In genomic region chr10:55631071-55631654, GRCh38 we compare ENCODE assay signal across 10 cellular contexts.
A peak's percentile ranks its signal among the peaks of the same experiment; 100 is the strongest.
DNase-seq lines count a peak whose midpoint lies in the region; ATAC-seq and TF ChIP-seq lines count a peak whose summit lies in the region.
"Had no signal": no experiment of that assay in that cellular context is flagged by ENCODE, and none has a peak within 500 bp of the region (broad histone marks: within the 10 kb centered on the region; RNA-seq: fewer than 3 reads in every experiment).

No MANE protein-coding gene starts in this region.

- peak overlapping the region in 2 of 4 donors; percentile 39 to 42 for H3K4me3 ChIP-seq in adrenal gland
- H3K4me3 ChIP-seq: BLaER1 treated with 17β-estradiol and CSF1 and Interleukin-3, amounts not matched to agents 10 nM and 100 nM had no signal

- no peaks in the 10 kb centered on the region for H3K4me1 ChIP-seq in adrenal gland (replicated peaks in 1 of 2)
- H3K4me1 ChIP-seq: BLaER1 treated with 17β-estradiol and CSF1 and Interleukin-3, amounts not matched to agents 10 nM and 100 nM had no signal

- intact Hi-C loops in adrenal gland (cut with DNase I): no loop called here

- H3K36me3 ChIP-seq in adrenal gland (replicated peaks in 1 of 2): no peaks in the 10 kb centered on the region
- H3K36me3 ChIP-seq: BLaER1 treated with 17β-estradiol and CSF1 and Interleukin-3, amounts not matched to agents 10 nM and 100 nM had no signal

- peak; percentile 96 for ATAC-seq in HG02642 (IDR thresholded peaks at IDR 0.05; ENCODE audit: poor library complexity, unreplicated experiment)

- H3K9me3 ChIP-seq in adrenal gland (replicated peaks in 1 of 3): no peaks in the 10 kb centered on the region

- peak overlapping the region; percentile 46 to 90 (median 84) for H3K27ac ChIP-seq in adrenal gland
- H3K27ac ChIP-seq: BLaER1 treated with 17β-estradiol and CSF1 and Interleukin-3, amounts not matched to agents 10 nM and 100 nM had no signal

- peak; percentile 62 to 93 (median 78) for TF ChIP-seq CTCF in adrenal gland (IDR thresholded peaks at IDR 0.05)

- DNase-seq in NCI-H2107 treated with DMSO at 0.1 percent for 48 hours (lab: John Stamatoyannopoulos, UW; ENCODE audit: unreplicated experiment): peak; percentile 9
- DNase-seq in NCI-H2107 (lab: John Stamatoyannopoulos, UW): no peak
- DNase-seq in NCI-H146 treated with DMSO at 0.1 percent for 48 hours (lab: John Stamatoyannopoulos, UW; ENCODE audit: unreplicated experiment): peak; percentile 78
- DNase-seq in adrenal gland: peak; percentile 78 to 88 (median 82)
- DNase-seq in hepatic stellate cell (ENCODE audit: low spot score): peak; percentile 6
- peak; percentile 37 for DNase-seq in putamen (ENCODE audit: low spot score)
- no peak for DNase-seq in OCI-M2 (lab: John Stamatoyannopoulos, UW; ENCODE audit: unreplicated experiment)
- DNase-seq: activated T-cell treated with anti-CD3 and anti-CD28 coated beads, Interleukin-2, amount 50 U/mL, for 4 hours had no signal

- TF ChIP-seq POLR2A in adrenal gland (IDR thresholded peaks at IDR 0.05): peak in 1 of 2 donors; percentile 69

- 0 to 2% (median 1%) methylated on average over 7 to 49 of the region's 49 CpGs for WGBS in adrenal gland, 4 donors

- H3K27me3 ChIP-seq in adrenal gland: no peaks in the 10 kb centered on the region
- H3K27me3 ChIP-seq: BLaER1 treated with 17β-estradiol and CSF1 and Interleukin-3, amounts not matched to agents 10 nM and 100 nM had no signal

Comparison
In these comparisons a context has a peak if more than half of its experiments do, and no peak if none do; other contexts are left out.
1. DNase-seq: peak in NCI-H2107 treated with DMSO at 0.1 percent for 48 hours (single experiment), NCI-H146 treated with DMSO at 0.1 percent for 48 hours (single experiment), adrenal gland (7 of 7), hepatic stellate cell (single experiment) and putamen (single experiment); none in NCI-H2107 (single experiment) and OCI-M2 (single experiment).